Comparison of ENCODE assay signal across 9 cellular contexts in genomic region chr15:70092462-70092850, GRCh38. TPM values are rescaled to one million over a fixed set of nuclear protein-coding genes. Genes with fewer than 3 reads are reported as not detected.
DNase-seq lines count a peak whose midpoint lies in the region; TF ChIP-seq lines count a peak whose summit lies in the region.
"Had no signal": no experiment of that assay in that cellular context is flagged by ENCODE, and none has a peak within 500 bp of the region (broad histone marks: within the 10 kb centered on the region; RNA-seq: fewer than 3 reads in every experiment).

No MANE protein-coding gene starts in this region.

- peaks cover 0 to 13% (median 0%) of the 10 kb centered on the region in 3 donors for H3K36me3 ChIP-seq in Peyer's patch
- peaks cover 0 to 7% (median 2%) of the 10 kb centered on the region in 4 donors for H3K36me3 ChIP-seq in sigmoid colon

- no peak for TF ChIP-seq EP300 in sigmoid colon (IDR thresholded peaks at IDR 0.05)

- peak overlapping the region in 2 of 4 donors; percentile 39 to 95 for H3K4me3 ChIP-seq in Peyer's patch
- H3K4me3 ChIP-seq in fibroblast of pulmonary artery (replicated peaks; ENCODE audit: low read depth, low read length) = peak overlapping the region; percentile 34
- H3K4me3 ChIP-seq in sigmoid colon = peak overlapping the region in 2 of 4 donors; percentile 5 to 12

- intact Hi-C loops in sigmoid colon (cut with DNase I) = loop anchor here (2.0 to 10.0 kb wide), 2 partner anchors 24 to 518 kb away; no protein-coding TSS in a partner anchor

- TF ChIP-seq POLR2A in Peyer's patch (IDR thresholded peaks at IDR 0.05) = no peak
- no peak for TF ChIP-seq POLR2A in sigmoid colon (IDR thresholded peaks at IDR 0.05)

- peak; percentile 43 for DNase-seq in DMS53 (lab: John Stamatoyannopoulos, UW)
- DNase-seq in DMS53 treated with DMSO at 0.1 percent for 48 hours (lab: John Stamatoyannopoulos, UW; ENCODE audit: unreplicated experiment) = no peak
- no peak for DNase-seq in Peyer's patch
- DNase-seq in fibroblast of pulmonary artery (ENCODE audit: low read depth) = peak; percentile 46
- DNase-seq in sigmoid colon = no peak
- no peak for DNase-seq in GOT3 (lab: John Stamatoyannopoulos, UW)
- no peak for DNase-seq in NOMO-1 treated with DMSO at 0.1 percent for 48 hours (lab: John Stamatoyannopoulos, UW; ENCODE audit: unreplicated experiment)
- no peak for DNase-seq in kidney glomerular epithelial cell (lab: John Stamatoyannopoulos, UW)
- DNase-seq: NCI-H2171 had no signal

- TF ChIP-seq CTCF in Peyer's patch (IDR thresholded peaks at IDR 0.05) = peak in 2 of 6 experiments; percentile 1
- no peak for TF ChIP-seq CTCF in fibroblast of pulmonary artery (IDR thresholded peaks at IDR 0.05; ENCODE audit: low read length, missing control alignments)
- TF ChIP-seq CTCF in sigmoid colon (IDR thresholded peaks at IDR 0.05) = no peak

- WGBS in sigmoid colon, 2 donors = 13 to 60% methylated on average over 6 of the region's 6 CpGs

- H3K9me3 ChIP-seq in Peyer's patch (no peaks in the 10 kb centered on the region), sigmoid colon (no peaks in the 10 kb centered on the region)

- H3K27ac ChIP-seq in Peyer's patch = peak overlapping the region in 3 of 4 donors; percentile 55 to 92 (median 85)
- peak overlapping the region in 3 of 4 donors; percentile 99 for H3K27ac ChIP-seq in sigmoid colon

- H3K27me3 ChIP-seq in Peyer's patch = no peaks in the 10 kb centered on the region
- H3K27me3 ChIP-seq in sigmoid colon = no peaks in the 10 kb centered on the region

- peaks cover 0 to 76% (median 30%) of the 10 kb centered on the region in 4 donors for H3K4me1 ChIP-seq in Peyer's patch
- peaks cover 2 to 85% (median 79%) of the 10 kb centered on the region in 4 donors for H3K4me1 ChIP-seq in sigmoid colon

RNA-seq across cellular contexts. Expression of gene TLE3, which starts 5.3 kb away (rescaled TPM):
- total RNA-seq in Peyer's patch (100 to 1,000 TPM; 130 to 176 (median 140) TPM), sigmoid colon (10 to 100 TPM; 49.5 to 82.0 (median 58.8) TPM)
- 10 to 100 TPM; 16.8 to 39.3 (median 21.0) TPM for polyA plus RNA-seq in sigmoid colon

Comparison
In these comparisons a context has a peak if more than half of its experiments do, and no peak if none do; other contexts are left out.
1. DNase-seq: peak in DMS53 (single experiment) and fibroblast of pulmonary artery (single experiment); none in DMS53 treated with DMSO at 0.1 percent for 48 hours (single experiment), Peyer's patch (0 of 3), sigmoid colon (single experiment), GOT3 (single experiment), NOMO-1 treated with DMSO at 0.1 percent for 48 hours (single experiment) and kidney glomerular epithelial cell (single experiment).